In the genomic region with DNA sequence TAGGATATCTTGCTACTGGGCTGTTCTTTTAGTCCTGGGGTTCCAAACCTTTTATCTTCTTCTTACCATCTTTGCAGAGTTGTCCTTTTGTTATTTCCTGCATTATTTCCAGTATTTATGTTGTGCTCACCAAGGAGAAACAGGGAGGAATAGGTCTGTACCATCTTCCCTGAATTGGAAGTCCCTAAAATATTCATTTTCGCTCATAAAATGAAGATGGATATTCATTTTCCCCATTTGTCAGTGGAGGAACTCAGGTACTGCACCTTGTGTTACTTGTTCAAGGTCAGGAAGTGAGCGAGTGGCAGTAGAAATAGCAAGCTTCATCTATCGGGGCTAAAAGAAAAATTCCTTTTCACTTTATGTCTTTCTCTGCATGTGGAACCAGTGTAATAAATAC, we compare ENCODE assay signal across 17 cellular contexts.
"Had no signal": no experiment of that assay in that cellular context is flagged by ENCODE, and none has a peak within 500 bp of the region (broad histone marks: within the 10 kb centered on the region; RNA-seq: fewer than 3 reads in every experiment).

No MANE protein-coding gene starts in this region.

- H3K4me3 Mint-ChIP-seq: activated naive CD4-positive, alpha-beta T cell treated with anti-CD3 and anti-CD28 coated beads, Interleukin-2, amount 50 U/mL, for 24 hours; memory B cell; nephron progenitor cell; stimulated activated naive CD8-positive, alpha-beta T cell treated with anti-CD3 and anti-CD28 coated beads, Interleukin-15, Interleukin-2, amounts not matched to agents 100 ng/mL and 50 ng/mL, for 24 hours had no signal

- H3K27me3 Mint-ChIP-seq: activated naive CD4-positive, alpha-beta T cell treated with anti-CD3 and anti-CD28 coated beads, Interleukin-2, amount 50 U/mL, for 24 hours; memory B cell; stimulated activated naive CD8-positive, alpha-beta T cell treated with anti-CD3 and anti-CD28 coated beads, Interleukin-15, Interleukin-2, amounts not matched to agents 100 ng/mL and 50 ng/mL, for 24 hours had no signal

- H3K36me3 Mint-ChIP-seq: activated naive CD4-positive, alpha-beta T cell treated with anti-CD3 and anti-CD28 coated beads, Interleukin-2, amount 50 U/mL, for 24 hours; memory B cell had no signal

- DNase-seq: activated CD4-positive, alpha-beta T cell treated with anti-CD3 and anti-CD28 coated beads for 1 hour; activated CD4-positive, alpha-beta T cell treated with anti-CD3 and anti-CD28 coated beads, Interleukin-2, amount 50 U/mL, for 1 hour; activated gamma-delta T cell treated with Interleukin-2 at 50 U/mL for 16 hours; activated T-cell treated with anti-CD3 and anti-CD28 coated beads, Interleukin-2, amount 50 U/mL, for 1 hour; aorta; brain microvascular endothelial cell; caudate nucleus; dermis blood vessel endothelial cell; effector CD8-positive, alpha-beta T cell; nephron progenitor cell; right lobe of liver; stimulated activated CD4-positive, alpha-beta T cell treated with anti-CD3 and anti-CD28 coated beads, Interleukin-1b, Interleukin-23, amount 100 ng/mL, for 48 hours; T-helper 9 cell; thyroid gland had no signal

- H3K27ac Mint-ChIP-seq: activated naive CD4-positive, alpha-beta T cell treated with anti-CD3 and anti-CD28 coated beads, Interleukin-2, amount 50 U/mL, for 24 hours; memory B cell; nephron progenitor cell; stimulated activated naive CD8-positive, alpha-beta T cell treated with anti-CD3 and anti-CD28 coated beads, Interleukin-15, Interleukin-2, amounts not matched to agents 100 ng/mL and 50 ng/mL, for 24 hours had no signal

- H3K9me3 Mint-ChIP-seq: nephron progenitor cell had no signal

- H3K4me1 Mint-ChIP-seq: activated naive CD4-positive, alpha-beta T cell treated with anti-CD3 and anti-CD28 coated beads, Interleukin-2, amount 50 U/mL, for 24 hours; memory B cell; nephron progenitor cell had no signal
